In the genomic region with DNA sequence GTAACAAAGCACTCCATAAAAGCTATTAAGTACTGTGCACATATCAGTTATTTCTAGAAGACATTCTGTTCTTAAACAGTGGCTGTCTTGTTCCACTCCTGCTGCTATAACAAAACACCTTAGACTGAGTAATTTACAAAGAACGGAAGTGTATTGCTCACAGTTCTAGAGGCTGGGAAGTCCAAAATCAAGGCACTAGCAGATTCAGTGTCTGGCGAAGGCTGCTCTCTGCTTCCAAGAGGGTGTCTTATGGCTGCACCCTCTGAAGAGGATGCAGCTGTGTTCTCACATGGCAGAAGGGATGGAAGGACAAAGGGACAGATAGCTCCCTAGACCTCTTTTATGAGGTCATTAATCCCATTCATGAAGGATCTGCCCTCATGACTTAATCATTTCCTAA, we compare ENCODE assay signal across 29 cellular contexts.
"Had no signal": no experiment of that assay in that cellular context is flagged by ENCODE, and none has a peak within 500 bp of the region (broad histone marks: within the 10 kb centered on the region; RNA-seq: fewer than 3 reads in every experiment).

No MANE protein-coding gene starts in this region.

- H3K27me3 Mint-ChIP-seq: type B pancreatic cell had no signal

- H3K36me3 Mint-ChIP-seq: stimulated activated effector memory CD8-positive, alpha-beta T cell treated with anti-CD3 and anti-CD28 coated beads, Interleukin-12 subunit alpha, Interleukin-12 subunit beta, amount 100 ng/mL, for 72 hours; stimulated activated memory B cell treated with anti-CD40 and anti-IgM and Interleukin-4, amounts not matched to agents 10 μg/mL and 1 μg/mL and 100 μg/mL, for 72 hours; stimulated activated naive B cell treated with anti-CD40 and anti-IgM and Interleukin-4, amounts not matched to agents 10 μg/mL and 1 μg/mL and 100 μg/mL, for 72 hours had no signal

- H3K27ac Mint-ChIP-seq: stimulated activated effector memory CD8-positive, alpha-beta T cell treated with anti-CD3 and anti-CD28 coated beads, Interleukin-12 subunit alpha, Interleukin-12 subunit beta, amount 100 ng/mL, for 72 hours; stimulated activated memory B cell treated with anti-CD40 and anti-IgM and Interleukin-4, amounts not matched to agents 10 μg/mL and 1 μg/mL and 100 μg/mL, for 72 hours; stimulated activated naive B cell treated with anti-CD40 and anti-IgM and Interleukin-4, amounts not matched to agents 10 μg/mL and 1 μg/mL and 100 μg/mL, for 72 hours; stimulated activated naive CD8-positive, alpha-beta T cell treated with anti-CD3 and anti-CD28 coated beads, Interleukin-15, amount 100 ng/mL, for 72 hours; stimulated activated naive CD8-positive, alpha-beta T cell treated with anti-CD3 and anti-CD28 coated beads, Interleukin-15, Interleukin-2, amounts not matched to agents 100 ng/mL and 50 ng/mL, for 24 hours; type B pancreatic cell had no signal

- ATAC-seq: stimulated activated effector memory CD8-positive, alpha-beta T cell treated with anti-CD3 and anti-CD28 coated beads, Interleukin-12 subunit alpha, Interleukin-12 subunit beta, amount 100 ng/mL, for 72 hours; stimulated activated memory B cell treated with anti-CD40 and anti-IgM and Interleukin-4, amounts not matched to agents 10 μg/mL and 1 μg/mL and 100 μg/mL, for 72 hours; stimulated activated naive B cell treated with anti-CD40 and anti-IgM and Interleukin-4, amounts not matched to agents 10 μg/mL and 1 μg/mL and 100 μg/mL, for 72 hours; stimulated activated naive CD8-positive, alpha-beta T cell treated with anti-CD3 and anti-CD28 coated beads, Interleukin-15, amount 100 ng/mL, for 72 hours; stimulated activated naive CD8-positive, alpha-beta T cell treated with anti-CD3 and anti-CD28 coated beads, Interleukin-15, Interleukin-2, amounts not matched to agents 100 U/mL and 50 U/mL, for 24 hours; upper lobe of right lung had no signal

- H3K27me3 ChIP-seq: stomach, suprapubic skin, testis, thyroid gland, tibial artery, tibial nerve, transverse colon, upper lobe of left lung, upper lobe of right lung, uterus, vagina had no signal

- H3K36me3 ChIP-seq: stomach, suprapubic skin, thoracic aorta, thyroid gland, tibial artery, tibial nerve, transverse colon, upper lobe of left lung, upper lobe of right lung, uterus, vagina had no signal

- DNase-seq: stimulated activated CD4-positive, alpha-beta T cell treated with anti-CD3 and anti-CD28 coated beads, Interleukin-2, amount 100 ng/mL, for 48 hours; stimulated activated CD4-positive, alpha-beta T cell treated with anti-CD3 and anti-CD28 coated beads, Interleukin-4, amount 100 ng/mL, for 1 hour; stimulated activated CD4-positive, alpha-beta T cell treated with anti-CD3 and anti-CD28 coated beads, Interleukin-4, amount 100 ng/mL, for 24 hours; stimulated activated CD4-positive, alpha-beta T cell treated with anti-CD3 and anti-CD28 coated beads, Interleukin-4, amount 100 ng/mL, for 4 hours; stimulated activated CD8-positive, alpha-beta memory T cell treated with anti-CD3 and anti-CD28 coated beads, Interleukin-4, amount 100 ng/mL, for 48 hours; stimulated activated naive B cell treated with anti-CD40 and anti-IgM and Interleukin-4, amounts not matched to agents 10 μg/mL and 1 μg/mL and 100 μg/mL, for 72 hours; stimulated activated naive CD4-positive, alpha-beta T cell; stimulated activated naive CD4-positive, alpha-beta T cell treated with Interleukin-2 at 50 U/mL for 16 hours; stimulated activated naive CD8-positive, alpha-beta T cell treated with anti-CD3 and anti-CD28 coated beads, Interleukin-15, amount 100 ng/mL, for 72 hours; stimulated activated naive CD8-positive, alpha-beta T cell treated with anti-CD3 and anti-CD28 coated beads, Interleukin-15, Interleukin-2, amounts not matched to agents 100 U/mL and 50 U/mL, for 24 hours; stomach; substantia nigra; testis; thyroid gland; tibial artery; transverse colon; trophoblast cell; upper lobe of left lung; upper lobe of right lung; uterus had no signal

- H3K4me1 Mint-ChIP-seq: stimulated activated effector memory CD8-positive, alpha-beta T cell treated with anti-CD3 and anti-CD28 coated beads, Interleukin-12 subunit alpha, Interleukin-12 subunit beta, amount 100 ng/mL, for 72 hours; stimulated activated naive CD8-positive, alpha-beta T cell treated with anti-CD3 and anti-CD28 coated beads, Interleukin-15, amount 100 ng/mL, for 72 hours had no signal

- FAIRE-seq: urothelium cell line had no signal

- H3K4me1 ChIP-seq: suprapubic skin, testis, tibial artery, transverse colon, upper lobe of left lung, uterus had no signal

- H3K4me3 Mint-ChIP-seq: stimulated activated effector memory CD8-positive, alpha-beta T cell treated with anti-CD3 and anti-CD28 coated beads, Interleukin-12 subunit alpha, Interleukin-12 subunit beta, amount 100 ng/mL, for 72 hours; stimulated activated memory B cell treated with anti-CD40 and anti-IgM and Interleukin-4, amounts not matched to agents 10 μg/mL and 1 μg/mL and 100 μg/mL, for 72 hours; stimulated activated naive B cell treated with anti-CD40 and anti-IgM and Interleukin-4, amounts not matched to agents 10 μg/mL and 1 μg/mL and 100 μg/mL, for 72 hours; stimulated activated naive CD8-positive, alpha-beta T cell treated with anti-CD3 and anti-CD28 coated beads, Interleukin-15, amount 100 ng/mL, for 72 hours; stimulated activated naive CD8-positive, alpha-beta T cell treated with anti-CD3 and anti-CD28 coated beads, Interleukin-15, Interleukin-2, amounts not matched to agents 100 ng/mL and 50 ng/mL, for 24 hours; type B pancreatic cell had no signal

- H3K4me3 ChIP-seq: stomach, suprapubic skin, testis, thoracic aorta, thyroid gland, tibial artery, tibial nerve, transverse colon, upper lobe of left lung, upper lobe of right lung, uterus, vagina had no signal

- H3K9me3 Mint-ChIP-seq: stimulated activated effector memory CD8-positive, alpha-beta T cell treated with anti-CD3 and anti-CD28 coated beads, Interleukin-12 subunit alpha, Interleukin-12 subunit beta, amount 100 ng/mL, for 72 hours; stimulated activated memory B cell treated with anti-CD40 and anti-IgM and Interleukin-4, amounts not matched to agents 10 μg/mL and 1 μg/mL and 100 μg/mL, for 72 hours; stimulated activated naive CD8-positive, alpha-beta T cell treated with anti-CD3 and anti-CD28 coated beads, Interleukin-15, Interleukin-2, amounts not matched to agents 100 ng/mL and 50 ng/mL, for 24 hours had no signal

- H3K9me3 ChIP-seq: stomach, suprapubic skin, testis, thoracic aorta, thyroid gland, tibial artery, transverse colon, upper lobe of left lung, upper lobe of right lung, uterus, vagina had no signal

- H3K27ac ChIP-seq: stomach, suprapubic skin, testis, thoracic aorta, thyroid gland, tibial artery, tibial nerve, transverse colon, upper lobe of left lung, upper lobe of right lung, uterus, vagina had no signal
